In the genomic region with DNA sequence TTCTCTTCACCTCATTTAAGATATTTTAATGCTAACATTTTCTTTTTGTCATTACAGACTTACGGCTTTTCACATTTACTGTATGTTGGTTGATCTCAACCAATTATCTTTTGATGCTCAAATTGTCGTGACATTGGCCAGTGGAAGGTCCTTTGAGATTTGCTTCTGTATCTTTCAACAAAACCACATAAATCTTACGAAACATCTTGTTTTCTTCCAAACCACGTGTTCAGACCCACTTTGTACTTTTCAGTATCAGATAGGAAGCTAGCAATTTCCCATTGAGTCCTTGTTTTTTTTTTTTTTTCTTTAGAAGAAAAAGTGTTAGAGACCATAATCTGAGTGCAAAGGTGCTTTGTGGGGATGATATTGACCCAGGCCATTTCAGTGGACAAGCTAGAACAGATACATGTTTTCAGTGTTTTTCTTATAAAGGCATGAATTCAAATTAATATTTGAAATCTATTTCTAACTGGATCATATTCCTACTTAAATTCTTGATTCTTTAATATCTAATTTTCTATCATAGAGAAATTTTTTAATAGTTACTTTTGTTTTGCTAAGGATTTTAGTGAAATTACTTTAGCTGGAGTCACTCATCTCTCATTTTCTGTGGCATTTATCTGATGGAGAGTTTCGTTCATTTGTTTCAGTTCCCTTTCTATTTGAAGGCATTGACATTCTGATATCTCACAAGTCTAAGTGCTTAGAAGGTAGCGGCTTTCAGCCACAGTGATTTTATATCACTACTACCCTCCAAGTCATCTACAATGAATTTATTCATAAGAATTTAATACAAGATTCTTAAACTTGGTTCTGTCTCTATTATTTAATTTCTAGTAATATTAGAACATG, we compare ENCODE assay signal across 13 cellular contexts. TPM values are rescaled to one million over a fixed set of nuclear protein-coding genes. Genes with fewer than 3 reads are reported as not detected.
A peak's percentile ranks its signal among the peaks of the same experiment; 100 is the strongest.
DNase-seq lines count a peak whose midpoint lies in the region; ATAC-seq and TF ChIP-seq lines count a peak whose summit lies in the region.
"Had no signal": no experiment of that assay in that cellular context is flagged by ENCODE, and none has a peak within 500 bp of the region (broad histone marks: within the 10 kb centered on the region; RNA-seq: fewer than 3 reads in every experiment).

No MANE protein-coding gene starts in this region.

- POLR2A ChIA-PET in PC-3 (lab: Charles Lee; ENCODE audit: unreplicated experiment), result no interaction called here
- POLR2A ChIA-PET in activated CD4-positive, alpha-beta memory T cell treated with anti-CD3 and anti-CD28 coated beads, Interleukin-2, amount 10 ng/mL, durations not matched to agents 7 days and 5 days (lab: Charles Lee), result no interaction called here

- H4K20me1 ChIP-seq in PC-3 (ENCODE audit: low read length), result no peaks in the 10 kb centered on the region

- no peak overlapping the region for H3K9ac ChIP-seq in PC-3 (ENCODE audit: low read length)

- peaks cover 2% of the 10 kb centered on the region for H3K4me1 Mint-ChIP-seq in activated CD4-positive, alpha-beta memory T cell treated with anti-CD3 and anti-CD28 coated beads, Interleukin-2, amount 10 ng/mL, durations not matched to agents 7 days and 5 days

- no peak overlapping the region for H3K4me3 Mint-ChIP-seq in activated CD4-positive, alpha-beta memory T cell treated with anti-CD3 and anti-CD28 coated beads, Interleukin-2, amount 10 ng/mL, durations not matched to agents 7 days and 5 days
- H3K4me3 Mint-ChIP-seq: WTC11 had no signal

- no peak for TF ChIP-seq CTCF in PC-3 (conservative IDR thresholded peaks at IDR 0.05; ENCODE audit: low read depth, low read length)

- H3K9me2 ChIP-seq in PC-3 (replicated peaks; ENCODE audit: low read length), result no peaks in the 10 kb centered on the region

- CTCF ChIA-PET in PC-3 (lab: Charles Lee), result no interaction called here
- CTCF ChIA-PET in activated CD4-positive, alpha-beta memory T cell treated with anti-CD3 and anti-CD28 coated beads, Interleukin-2, amount 10 ng/mL, durations not matched to agents 7 days and 5 days (lab: Charles Lee), result no interaction called here

- H2AFZ ChIP-seq in PC-3 (ENCODE audit: low read length), result no peak overlapping the region

- H3K27me3 Mint-ChIP-seq in activated CD4-positive, alpha-beta memory T cell treated with anti-CD3 and anti-CD28 coated beads, Interleukin-2, amount 10 ng/mL, durations not matched to agents 7 days and 5 days, result no peaks in the 10 kb centered on the region

- no peak overlapping the region for H3K4me2 ChIP-seq in PC-3 (ENCODE audit: low read length)

- H3K36me3 Mint-ChIP-seq in activated CD4-positive, alpha-beta memory T cell treated with anti-CD3 and anti-CD28 coated beads, Interleukin-2, amount 10 ng/mL, durations not matched to agents 7 days and 5 days (ENCODE audit: low read depth), result peaks cover 23% of the 10 kb centered on the region

- no peaks in the 10 kb centered on the region for H3F3A ChIP-seq in PC-3 (ENCODE audit: low read length, unreplicated experiment)

- DNase-seq in NOMO-1 treated with dmso at 0.1 percent for 144 hours (lab: John Stamatoyannopoulos, UW; ENCODE audit: unreplicated experiment), result peak; percentile 3
- DNase-seq in PC-3, result no peak
- no peak for DNase-seq in activated CD8-positive, alpha-beta memory T cell treated with anti-CD3 and anti-CD28 coated beads, Interleukin-2, amount 50 U/mL, for 4 hours
- DNase-seq in activated CD4-positive, alpha-beta memory T cell treated with anti-CD3 and anti-CD28 coated beads, Interleukin-2, amount 10 ng/mL, durations not matched to agents 7 days and 5 days, result no peak
- DNase-seq in NCI-H146 (lab: John Stamatoyannopoulos, UW), result no peak
- DNase-seq: islet precursor cell, KBM-7, occipital lobe had no signal

- H3K4me3 ChIP-seq in PC-3 (ENCODE audit: low read length), result no peak overlapping the region

- ATAC-seq in GM18498 (IDR thresholded peaks at IDR 0.05; ENCODE audit: unreplicated experiment), result peak; percentile 90
- peak; percentile 89 for ATAC-seq in GM21381 (IDR thresholded peaks at IDR 0.05; ENCODE audit: unreplicated experiment)
- ATAC-seq in HG03066 (IDR thresholded peaks at IDR 0.05; ENCODE audit: low read depth, unreplicated experiment), result peak; percentile 92
- ATAC-seq in PC-3, result no peak
- ATAC-seq: WTC11 had no signal

- no peaks in the 10 kb centered on the region for H3K79me2 ChIP-seq in PC-3 (ENCODE audit: low read length)

- BruUV-seq in PC-3 (replicated peaks; lab: Mats Ljungman, UMichigan), result no TSS peak

- H3K9me3 ChIP-seq in PC-3 (ENCODE audit: low read length), result no peaks in the 10 kb centered on the region

- H3K27ac Mint-ChIP-seq in activated CD4-positive, alpha-beta memory T cell treated with anti-CD3 and anti-CD28 coated beads, Interleukin-2, amount 10 ng/mL, durations not matched to agents 7 days and 5 days, result no peak overlapping the region
- H3K27ac Mint-ChIP-seq: WTC11 had no signal

- no peak overlapping the region for H3K27ac ChIP-seq in PC-3 (ENCODE audit: low read length)
- H3K27ac ChIP-seq: epithelial cell of prostate had no signal

- no peaks in the 10 kb centered on the region for H3K27me3 ChIP-seq in PC-3 (ENCODE audit: low read length)

- H3K4me1 ChIP-seq in PC-3 (ENCODE audit: insufficient read depth, low read length), result no peaks in the 10 kb centered on the region

- no peaks in the 10 kb centered on the region for H3K9me3 Mint-ChIP-seq in activated CD4-positive, alpha-beta memory T cell treated with anti-CD3 and anti-CD28 coated beads, Interleukin-2, amount 10 ng/mL, durations not matched to agents 7 days and 5 days
- H3K9me3 Mint-ChIP-seq: WTC11 had no signal

- intact Hi-C loops in PC-3 (cut with micrococcal nuclease), result no loop called here

- no peaks in the 10 kb centered on the region for H3K36me3 ChIP-seq in PC-3 (ENCODE audit: low read depth, low read length)

RNA-seq across cellular contexts. Expression of a gene that starts 26.7 kb away (rescaled TPM):
- 6.0 and 8.8 TPM in 2 replicates for total RNA-seq in PC-3 (2014; rRNA removed)
- total RNA-seq in activated CD4-positive, alpha-beta memory T cell treated with anti-CD3 and anti-CD28 coated beads, Interleukin-2, amount 10 ng/mL, durations not matched to agents 7 days and 5 days, result 10 to 100 TPM; 10.5 to 12.6 TPM
